In genomic region chr1:233614743-233615521, GRCh38 we compare ENCODE assay signal across 9 cellular contexts. TPM values are rescaled to one million over a fixed set of nuclear protein-coding genes. Genes with fewer than 3 reads are reported as not detected.
DNase-seq lines count a peak whose midpoint lies in the region; ATAC-seq and TF ChIP-seq lines count a peak whose summit lies in the region.
"Had no signal": no experiment of that assay in that cellular context is flagged by ENCODE, and none has a peak within 500 bp of the region (broad histone marks: within the 10 kb centered on the region; RNA-seq: fewer than 3 reads in every experiment).

No MANE protein-coding gene starts in this region.

- RAD21 ChIA-PET in HCT116 (lab: Charles Lee; ENCODE audit: low non-redundant PET in 1 of 2, low total read pairs in 2 of 2, uncharacterized antibody in 2 of 2, unreplicated experiment in 2 of 2) = no interaction called here

- H3K27ac Mint-ChIP-seq in activated naive CD8-positive, alpha-beta T cell treated with anti-CD3 and anti-CD28 coated beads, Interleukin-2, amount 50 U/mL, for 24 hours = no peak overlapping the region

- POLR2A ChIA-PET in HCT116 (lab: Charles Lee) = no interaction called here

- H3K9me2 ChIP-seq in HCT116 (ENCODE audit: insufficient read depth) = no peaks in the 10 kb centered on the region

- peaks cover 9 to 21% of the 10 kb centered on the region in 2 experiments for H3K4me1 ChIP-seq in HCT116 (ENCODE audit: control insufficient read depth in 1 of 2, insufficient read depth in 2 of 2, low read length in 2 of 2)
- no peaks in the 10 kb centered on the region for H3K4me1 ChIP-seq in upper lobe of right lung

- peak overlapping the region; percentile 63 for H3K4me3 ChIP-seq in GM12875 (ENCODE audit: low read depth, low read length)
- H3K4me3 ChIP-seq in HCT116 (replicated peaks in 1 of 2; ENCODE audit: low read depth in 1 of 2, low read length in 2 of 2) = peak overlapping the region; percentile 84 to 96
- H3K4me3 ChIP-seq in iPS-18c (ENCODE audit: insufficient read depth, low read depth, low read length) = peak overlapping the region; percentile 81
- H3K4me3 ChIP-seq in upper lobe of right lung = peak overlapping the region; percentile 58

- no peaks in the 10 kb centered on the region for H3K9me3 ChIP-seq in HCT116 (ENCODE audit: control insufficient read depth in 1 of 2, insufficient read depth in 1 of 2, low read depth in 1 of 2, low read length in 2 of 2)
- H3K9me3 ChIP-seq in iPS-18c (ENCODE audit: control insufficient read depth, insufficient read depth, low read length) = peaks cover 2% of the 10 kb centered on the region
- H3K9me3 ChIP-seq in upper lobe of right lung = no peaks in the 10 kb centered on the region

- peaks cover 51% of the 10 kb centered on the region for H3K79me2 ChIP-seq in HCT116 (ENCODE audit: insufficient read depth, low read length)

- TF ChIP-seq CTCF in GM12875 (IDR thresholded peaks at IDR 0.05; ENCODE audit: borderline replicate concordance, insufficient read depth, low read depth, low read length) (no peak), HCT116 (IDR thresholded peaks at IDR 0.05 in 2 of 3, conservative IDR thresholded peaks at IDR 0.05 in 1 of 3; ENCODE audit: borderline replicate concordance in 1 of 3, insufficient read depth in 1 of 3, low read depth in 2 of 3, low read length in 2 of 3) (no peak), upper lobe of right lung (IDR thresholded peaks at IDR 0.05) (no peak)

- H3K36me3 ChIP-seq in HCT116 (ENCODE audit: control insufficient read depth in 1 of 2, insufficient read depth in 2 of 2, low read length in 2 of 2) (no peaks in the 10 kb centered on the region; a peak in 1 of 4 replicates), upper lobe of right lung (no peaks in the 10 kb centered on the region)

- no peaks in the 10 kb centered on the region for H3K36me3 Mint-ChIP-seq in activated naive CD8-positive, alpha-beta T cell treated with anti-CD3 and anti-CD28 coated beads, Interleukin-2, amount 50 U/mL, for 24 hours (ENCODE audit: low read depth)

- H4K20me1 ChIP-seq in HCT116 (ENCODE audit: insufficient read depth) = no peaks in the 10 kb centered on the region

- H3K27me3 Mint-ChIP-seq in activated naive CD8-positive, alpha-beta T cell treated with anti-CD3 and anti-CD28 coated beads, Interleukin-2, amount 50 U/mL, for 24 hours = peaks cover 60% of the 10 kb centered on the region

- no peak overlapping the region for H2AFZ ChIP-seq in HCT116 (ENCODE audit: low read depth, low read length, poor library complexity, severe bottlenecking)

- no peak; the same call in 1 of the 2 replicates for TF ChIP-seq RAD21 in HCT116 (IDR thresholded peaks at IDR 0.05; ENCODE audit: low read depth)

- H3K4me1 Mint-ChIP-seq in activated naive CD8-positive, alpha-beta T cell treated with anti-CD3 and anti-CD28 coated beads, Interleukin-2, amount 50 U/mL, for 24 hours = no peaks in the 10 kb centered on the region

- no TSS peak for BruUV-seq in HCT116 (replicated peaks; lab: Mats Ljungman, UMichigan)

- H3K4me3 Mint-ChIP-seq in activated naive CD8-positive, alpha-beta T cell treated with anti-CD3 and anti-CD28 coated beads, Interleukin-2, amount 50 U/mL, for 24 hours = peak overlapping the region; percentile 22

- no peak for TF ChIP-seq POLR2A in HCT116 (IDR thresholded peaks at IDR 0.05; ENCODE audit: borderline replicate concordance, extremely low read depth, insufficient read depth, insufficient read length)

- ATAC-seq in HCT116 (peak; percentile 21), upper lobe of right lung (peak; percentile 19)
- ATAC-seq in activated naive CD8-positive, alpha-beta T cell treated with anti-CD3 and anti-CD28 coated beads, Interleukin-2, amount 50 U/mL, for 24 hours = no peak

- H3K27me3 ChIP-seq in HCT116 (ENCODE audit: insufficient read depth, low read length) = no peaks in the 10 kb centered on the region
- H3K27me3 ChIP-seq in upper lobe of right lung = peaks cover 14% of the 10 kb centered on the region

- H3K9ac ChIP-seq in HCT116 (ENCODE audit: low read length) = peak overlapping the region; percentile 85

- DNase-seq in HCT116 (ENCODE audit: low read depth, low spot score) (no peak), upper lobe of right lung (peak; percentile 62), NCI-H524 (lab: John Stamatoyannopoulos, UW) (no peak), NCI-H1694 (lab: John Stamatoyannopoulos, UW) (no peak), AG20443 (ENCODE audit: low spot score) (no peak)
- no peak for DNase-seq in activated naive CD8-positive, alpha-beta T cell treated with anti-CD3 and anti-CD28 coated beads, Interleukin-2, amount 50 U/mL, for 24 hours

- H3K9me3 Mint-ChIP-seq in activated naive CD8-positive, alpha-beta T cell treated with anti-CD3 and anti-CD28 coated beads, Interleukin-2, amount 50 U/mL, for 24 hours = no peaks in the 10 kb centered on the region

- H3K4me2 ChIP-seq in HCT116 (ENCODE audit: low read length) = peak overlapping the region; percentile 79

- peak overlapping the region; percentile 91 for H3K27ac ChIP-seq in HCT116 (ENCODE audit: low read depth, low read length)
- peak overlapping the region; percentile 55 for H3K27ac ChIP-seq in upper lobe of right lung

- CTCF ChIA-PET in HCT116 (lab: Charles Lee) = no interaction called here

- intact Hi-C loops in HCT116 (cut with micrococcal nuclease) (no loop called here), upper lobe of right lung (cut with DNase I) (no loop called here)

TF ChIP-seq in HCT116, 20 proteins besides CTCF, POLR2A, EP300 and RAD21:
- TF ChIP-seq SIN3A (IDR thresholded peaks at IDR 0.05; ENCODE audit: low read depth) (peak; percentile 47; the same call in 1 of the 2 replicates), SP1 (IDR thresholded peaks at IDR 0.05; ENCODE audit: low read depth) (no peak), REST (IDR thresholded peaks at IDR 0.05; ENCODE audit: low read depth) (no peak), JUND (IDR thresholded peaks at IDR 0.05) (no peak), ZFX (IDR thresholded peaks at IDR 0.05) (no peak), MAX (IDR thresholded peaks at IDR 0.05) (no peak)

RNA-seq across cellular contexts. Expression of gene KCNK1, which starts 1.0 kb away (rescaled TPM):
- total RNA-seq in HCT116 (2021; ENCODE audit: unreplicated experiment) = 28.4 TPM
- polyA plus RNA-seq in HCT116 (2012) = 27.9 and 39.7 TPM in 2 replicates
- 7.3 TPM for total RNA-seq in upper lobe of right lung
- total RNA-seq: LHCN-M2 had no signal
